Comparison of ENCODE assay signal across 8 cellular contexts in genomic region chr2:197499594-197500502, GRCh38. TPM values are rescaled to one million over a fixed set of nuclear protein-coding genes. Genes with fewer than 3 reads are reported as not detected.
DNase-seq lines count a peak whose midpoint lies in the region; ATAC-seq, FAIRE-seq and TF ChIP-seq lines count a peak whose summit lies in the region.

Gene HSPD1 (minus strand): TSS chr2:197499840. CDS start chr2:197498848, 992 bp downstream.
Gene HSPE1 (plus strand): TSS chr2:197500379. CDS start chr2:197500437, 58 bp downstream.

- H2AFZ ChIP-seq in OCI-LY7 (ENCODE audit: low read length) (no peak within 1 kb of the TSS; the same call in 1 of the 2 replicates), endothelial cell of umbilical vein (ENCODE audit: low read depth, low read length) (peak within 1 kb of the TSS; percentile 58)

- peak within 1 kb of the TSS; percentile 67 for H3K9ac ChIP-seq in endothelial cell of umbilical vein (replicated peaks; ENCODE audit: extremely low read depth, insufficient read depth, low read length)

- DNase-seq in D721Med (ENCODE audit: insufficient read length, low spot score), result peak; percentile 78
- DNase-seq in HuH-7.5 (ENCODE audit: low spot score), result peak; percentile 81
- peak; percentile 99 for DNase-seq in OCI-LY7 (ENCODE audit: low spot score)
- DNase-seq in activated T-cell treated with anti-CD3 and anti-CD28 coated beads for 1 hour (ENCODE audit: low read depth), result peak; percentile 93
- DNase-seq in endothelial cell of umbilical vein (ENCODE audit: low read depth, low spot score), result peak; percentile 99
- DNase-seq in middle frontal gyrus (ENCODE audit: extremely low spot score, low spot score), result peak; percentile 99
- DNase-seq in stimulated activated CD8-positive, alpha-beta memory T cell treated with anti-CD3 and anti-CD28 coated beads, Interleukin-2, amount 100 ng/mL, for 48 hours (ENCODE audit: low read depth in 2 of 2), result peak; percentile 96 to 97

- ATAC-seq in GM21526 (IDR thresholded peaks at IDR 0.05; ENCODE audit: low FRiP score, unreplicated experiment), result peak; percentile 81

- BruUV-seq in OCI-LY7 (replicated peaks; lab: Mats Ljungman, UMichigan) (no TSS peak), endothelial cell of umbilical vein (replicated peaks; lab: Mats Ljungman, UMichigan) (no TSS peak)

- H3K9me1 ChIP-seq in endothelial cell of umbilical vein (replicated peaks; ENCODE audit: control insufficient read depth, extremely low read depth, insufficient read depth, low read length), result no peaks in the 10 kb centered on the region

- H3K4me2 ChIP-seq in OCI-LY7 (ENCODE audit: low read length) (peak within 1 kb of the TSS; percentile 83), endothelial cell of umbilical vein (ENCODE audit: insufficient read depth, low read length) (peak within 1 kb of the TSS; percentile 99)

- intact Hi-C loops in OCI-LY7 (cut with micrococcal nuclease; ENCODE audit: unreplicated experiment), result loop anchor here (1.0 to 5.0 kb wide), 5 partner anchors 15 to 207 kb away; partner anchors contain the start of genes COQ10B and SF3B1
- intact Hi-C loops in endothelial cell of umbilical vein (cut with micrococcal nuclease), result loop anchor here (1.0 to 5.0 kb wide), 9 partner anchors 15 to 797 kb away; partner anchors contain the start of genes COQ10B, MARS2, RFTN2 and SF3B1

- H3K79me2 ChIP-seq in OCI-LY7 (ENCODE audit: insufficient read depth, low read depth, low read length), result peaks cover 93% of the 10 kb centered on the region
- peaks cover 76% of the 10 kb centered on the region for H3K79me2 ChIP-seq in endothelial cell of umbilical vein (ENCODE audit: control insufficient read depth, insufficient read depth, low read length)

- H4K20me1 ChIP-seq in OCI-LY7 (ENCODE audit: insufficient read depth, low read length) (peaks cover 55% of the 10 kb centered on the region), endothelial cell of umbilical vein (replicated peaks; ENCODE audit: control insufficient read depth, extremely low read depth, insufficient read depth, low read length) (peaks cover 2% of the 10 kb centered on the region)

- FAIRE-seq in D721Med (lab: Jason Lieb, UNC) (no peak), endothelial cell of umbilical vein (lab: Jason Lieb, UNC) (peak; percentile 97)

- CTCF ChIA-PET in OCI-LY7 (lab: Charles Lee; ENCODE audit: unreplicated experiment) (interaction anchor here (0.6 to 1.3 kb wide), 3 partner anchors 12 to 207 kb away, joined by 3 read pairs; no protein-coding TSS in a partner anchor), endothelial cell of umbilical vein (lab: Charles Lee) (interaction anchor here (0.6 to 1.5 kb wide), 10 partner anchors 8 to 279 kb away, joined by 3 to 6 read pairs (median 3); partner anchors contain the start of genes COQ10B, MOB4 and SF3B1)

- H3K4me3 ChIP-seq in OCI-LY7 (ENCODE audit: low read depth, low read length, poor library complexity, severe bottlenecking) (peak within 1 kb of the TSS; percentile 83), endothelial cell of umbilical vein (replicated peaks in 1 of 3; ENCODE audit: insufficient read depth in 1 of 3, low read depth in 1 of 3, low read length in 3 of 3) (peak within 1 kb of the TSS; percentile 68 to 93 (median 86))

- H3K9me3 ChIP-seq in OCI-LY7 (ENCODE audit: low read length), result no peaks in the 10 kb centered on the region
- H3K9me3 ChIP-seq in endothelial cell of umbilical vein (replicated peaks; ENCODE audit: control insufficient read depth, insufficient read depth, low read length), result no peaks in the 10 kb centered on the region

- POLR2A ChIA-PET in OCI-LY7 (lab: Charles Lee), result interaction anchor here (0.6 to 10.2 kb wide), 11 partner anchors 9 to 109 kb away, joined by 3 to 136 read pairs (median 6); partner anchors contain the start of genes COQ10B, MOB4 and SF3B1
- POLR2A ChIA-PET in endothelial cell of umbilical vein (lab: Charles Lee), result interaction anchor here (0.5 to 2.7 kb wide), 13 partner anchors 8 to 176 kb away, joined by 3 to 16 read pairs (median 4); partner anchors contain the start of genes COQ10B, MOB4, RFTN2 and SF3B1

- TF ChIP-seq CTCF in D721Med (IDR thresholded peaks at IDR 0.05; ENCODE audit: insufficient read depth, missing control alignments), result no peak
- no peak for TF ChIP-seq CTCF in OCI-LY7 (conservative IDR thresholded peaks at IDR 0.05; ENCODE audit: low read length)
- no peak for TF ChIP-seq CTCF in endothelial cell of umbilical vein (IDR thresholded peaks at IDR 0.05; ENCODE audit: extremely low read depth in 1 of 2, insufficient read depth in 1 of 2, low read depth in 1 of 2, low read length in 2 of 2)

- no peaks in the 10 kb centered on the region for H3K9me2 ChIP-seq in OCI-LY7 (ENCODE audit: insufficient read depth, low read length)

- TF ChIP-seq POLR2A in endothelial cell of umbilical vein (IDR thresholded peaks at IDR 0.05; ENCODE audit: low read depth, low read length), result peak; percentile 82

- H3K27ac ChIP-seq in OCI-LY7 (ENCODE audit: low read depth, low read length, poor library complexity, severe bottlenecking), result peak within 1 kb of the TSS; percentile 77
- peak within 1 kb of the TSS; percentile 75 for H3K27ac ChIP-seq in endothelial cell of umbilical vein (ENCODE audit: insufficient read depth, low read depth, low read length)

- H3K4me1 ChIP-seq in OCI-LY7 (ENCODE audit: insufficient read depth, low read length, poor library complexity, severe bottlenecking) (peaks cover 56% of the 10 kb centered on the region), endothelial cell of umbilical vein (ENCODE audit: control insufficient read depth, extremely low read depth, insufficient read depth, low read length) (peaks cover 46% of the 10 kb centered on the region)

- H3K27me3 ChIP-seq in endothelial cell of umbilical vein (ENCODE audit: control insufficient read depth in 2 of 2, insufficient read depth in 2 of 2, low read length in 2 of 2), result no peaks in the 10 kb centered on the region

- H3K36me3 ChIP-seq in OCI-LY7 (ENCODE audit: insufficient read depth, low read length) (peaks cover 90% of the 10 kb centered on the region), endothelial cell of umbilical vein (ENCODE audit: control insufficient read depth in 2 of 2, extremely low read depth in 1 of 2, insufficient read depth in 2 of 2, low read length in 2 of 2) (peaks cover 4 to 18% of the 10 kb centered on the region in 2 experiments)

- dilution Hi-C loops in endothelial cell of umbilical vein (cut with MboI; ENCODE audit: extremely low pct_ligation_motif_present, low sequenced_read_pairs), result no loop called here

TF ChIP-seq in endothelial cell of umbilical vein, 7 proteins besides CTCF, POLR2A, EP300 and RAD21:
- TF ChIP-seq MYC (IDR thresholded peaks at IDR 0.05; ENCODE audit: low read depth, low read length) (peak; percentile 98), POLR2AphosphoS5 (IDR thresholded peaks at IDR 0.05; ENCODE audit: insufficient read depth, low read depth, low read length) (peak; percentile 93), GATA2 (IDR thresholded peaks at IDR 0.05; ENCODE audit: insufficient read depth, insufficient read length, low read depth, low read length) (no peak), JUN (IDR thresholded peaks at IDR 0.05; ENCODE audit: borderline replicate concordance, insufficient read depth, insufficient read length, low read depth) (no peak), MAX (IDR thresholded peaks at IDR 0.05; ENCODE audit: insufficient read depth, insufficient read length) (peak; percentile 78), FOS (IDR thresholded peaks at IDR 0.05; ENCODE audit: borderline replicate concordance, insufficient read depth, low read length) (no peak), EZH2 (IDR thresholded peaks at IDR 0.05; ENCODE audit: borderline replicate concordance, low read depth, low read length, severe bottlenecking) (no peak)

RNA-seq across cellular contexts. Expression of gene HSPD1, which starts in this region (rescaled TPM):
- total RNA-seq in OCI-LY7 (2014; rRNA removed; shearing (Covaris generic)), result 370 and 405 TPM in 2 replicates
- total RNA-seq in OCI-LY7 (2022) (599 and 702 TPM in 2 replicates), endothelial cell of umbilical vein (307 and 337 TPM in 2 replicates)
- 43.8 and 73.2 TPM in 2 replicates for polyA plus RNA-seq in endothelial cell of umbilical vein
- 130 and 136 TPM in 2 replicates for polyA plus RNA-seq in endothelial cell of umbilical vein (2011; cell fraction: cytosol; rRNA removed)
- polyA plus RNA-seq in endothelial cell of umbilical vein (2011; cell fraction: nucleus; rRNA removed), result 128 and 178 TPM in 2 replicates
- polyA plus RNA-seq in endothelial cell of umbilical vein (2012), result 375 and 526 TPM in 2 replicates
- polyA minus RNA-seq in endothelial cell of umbilical vein, result 137 and 141 TPM in 2 replicates
- 320 TPM for polyA minus RNA-seq in endothelial cell of umbilical vein (2011; cell fraction: cytosol; rRNA and poly(A)+ RNA removed)
- polyA minus RNA-seq in endothelial cell of umbilical vein (2011; cell fraction: nucleus; rRNA and poly(A)+ RNA removed), result 81.6 and 90.4 TPM in 2 replicates

RNA-seq across cellular contexts. Expression of gene HSPE1, which starts in this region (rescaled TPM):
- total RNA-seq in OCI-LY7 (2014; rRNA removed; shearing (Covaris generic)), result 189 and 314 TPM in 2 replicates
- total RNA-seq in OCI-LY7 (2022) (219 and 259 TPM in 2 replicates), endothelial cell of umbilical vein (137 and 145 TPM in 2 replicates)
- polyA plus RNA-seq in endothelial cell of umbilical vein, result 32.2 and 59.8 TPM in 2 replicates
- polyA plus RNA-seq in endothelial cell of umbilical vein (2011; cell fraction: cytosol; rRNA removed), result 109 and 170 TPM in 2 replicates
- polyA plus RNA-seq in endothelial cell of umbilical vein (2011; cell fraction: nucleus; rRNA removed), result 26.3 and 49.7 TPM in 2 replicates
- 309 and 472 TPM in 2 replicates for polyA plus RNA-seq in endothelial cell of umbilical vein (2012)
- 10.2 and 13.9 TPM in 2 replicates for polyA minus RNA-seq in endothelial cell of umbilical vein
- 36.2 TPM for polyA minus RNA-seq in endothelial cell of umbilical vein (2011; cell fraction: cytosol; rRNA and poly(A)+ RNA removed)
- 10.9 and 11.6 TPM in 2 replicates for polyA minus RNA-seq in endothelial cell of umbilical vein (2011; cell fraction: nucleus; rRNA and poly(A)+ RNA removed)

Comparison
In these comparisons a context has a peak if more than half of its experiments do, and no peak if none do; other contexts are left out.
1. Peak in every context shown above with its lines: DNase-seq, ATAC-seq, H3K4me3 ChIP-seq and H3K27ac ChIP-seq.